ENCODE assay signal across 9 cellular contexts in the genomic region with DNA sequence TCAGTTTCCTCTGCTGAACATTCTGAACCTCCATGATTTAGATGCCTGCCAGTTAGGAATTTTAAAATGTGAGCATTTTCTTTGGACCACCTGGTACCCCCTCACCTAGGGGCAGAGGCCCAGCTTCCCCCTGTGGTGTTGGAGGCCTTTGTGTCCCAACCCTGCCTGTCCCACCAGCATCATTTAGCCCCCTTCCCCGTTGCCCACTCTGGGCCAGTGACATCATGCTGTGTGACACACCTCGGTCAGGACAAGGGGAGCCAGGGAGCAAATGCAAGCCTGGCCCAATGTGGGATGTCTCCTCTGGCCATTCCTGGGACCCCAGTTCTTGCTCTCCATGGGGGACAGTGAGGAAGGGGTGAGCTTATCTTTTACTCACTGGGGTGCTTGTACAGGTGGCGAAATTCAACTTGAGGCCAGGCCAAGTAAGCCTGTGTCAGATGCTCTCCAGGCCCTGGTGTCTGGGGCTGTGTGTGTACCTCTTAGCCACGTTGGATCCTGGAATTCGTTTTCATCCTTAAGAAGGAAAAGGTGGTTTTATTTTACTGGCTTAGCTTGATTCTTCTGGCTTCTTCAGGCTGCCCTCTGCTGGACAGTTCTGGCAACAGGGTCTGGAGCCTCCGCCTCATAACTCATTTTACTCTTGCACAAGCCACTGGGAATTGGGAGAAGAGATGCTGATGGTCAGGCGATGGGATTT. TPM values are rescaled to one million over a fixed set of nuclear protein-coding genes. Genes with fewer than 3 reads are reported as not detected.
A peak's percentile ranks its signal among the peaks of the same experiment; 100 is the strongest.
DNase-seq lines count a peak whose midpoint lies in the region; ATAC-seq, FAIRE-seq and TF ChIP-seq lines count a peak whose summit lies in the region.
"Had no signal": no experiment of that assay in that cellular context is flagged by ENCODE, and none has a peak within 500 bp of the region (broad histone marks: within the 10 kb centered on the region; RNA-seq: fewer than 3 reads in every experiment).

No MANE protein-coding gene starts in this region.

- 65% methylated on average over 7 of the region's 7 CpGs for WGBS in HepG2 (ENCODE audit: low lambda C conversion rate)

- TF ChIP-seq RAD21 in HepG2 (CRISPR knock-in tag; IDR thresholded peaks at IDR 0.05), result peak; percentile 61; the same call in 1 of the 2 replicates

- FAIRE-seq in HepG2 (lab: Jason Lieb, UNC), result peak; percentile 59

- in situ Hi-C loops in Panc1 (cut with HindIII; ENCODE audit: low pct_unique_long_range_greater_than_20kb, low sequenced_read_pairs) (no loop called here), HepG2 (cut with HindIII; ENCODE audit: extremely low pct_ligation_motif_present, low pct_unique_long_range_greater_than_20kb) (loop anchor here (5.0 to 25.0 kb wide), 4 partner anchors 200 to 1055 kb away; no protein-coding TSS in a partner anchor)

- no peak overlapping the region for H3K4me2 ChIP-seq in HepG2 (ENCODE audit: low read depth, low read length)

- no peaks in the 10 kb centered on the region for H3K9me3 ChIP-seq in Panc1 (ENCODE audit: control insufficient read depth, insufficient read depth, low read depth, low read length)
- H3K9me3 ChIP-seq in HepG2 (ENCODE audit: low read length), result no peaks in the 10 kb centered on the region
- H3K9me3 ChIP-seq in thoracic aorta, result no peaks in the 10 kb centered on the region

- POLR2A ChIA-PET in Panc1 (lab: Charles Lee) (no interaction called here), HepG2 (lab: Yijun Ruan, JAX) (no interaction called here)

- no peaks in the 10 kb centered on the region for H4K20me1 ChIP-seq in HepG2 (ENCODE audit: insufficient read depth, low read length)

- H3K27ac ChIP-seq in Panc1 (ENCODE audit: low read length) (no peak overlapping the region), HepG2 (ENCODE audit: extremely low read length, insufficient read depth, low read length) (no peak overlapping the region), thoracic aorta (no peak overlapping the region)

- ATAC-seq in Panc1 (peak; percentile 72), HepG2 (peak; percentile 79), thoracic aorta (ENCODE audit: insufficient number of reproducible peaks, low FRiP score, low read depth) (no peak), GM18511 (IDR thresholded peaks at IDR 0.05; ENCODE audit: unreplicated experiment) (no peak)
- no peak for ATAC-seq in effector memory CD8-positive, alpha-beta T cell (replicated peaks)

- peaks cover 6% of the 10 kb centered on the region for H3K4me1 Mint-ChIP-seq in HFFc6 (ENCODE audit: low read depth)
- H3K4me1 Mint-ChIP-seq in effector memory CD8-positive, alpha-beta T cell (ENCODE audit: low read depth in 2 of 2), result peaks cover 0 to 2% of the 10 kb centered on the region in 2 donors
- H3K4me1 Mint-ChIP-seq: activated B cell treated with CpG ODN at 0.5 μM for 24 hours had no signal

- H3K4me3 ChIP-seq in Panc1 (ENCODE audit: low read depth in 2 of 2, low read length in 2 of 2), result no peak overlapping the region
- no peak overlapping the region for H3K4me3 ChIP-seq in HepG2 (replicated peaks in 1 of 3; ENCODE audit: insufficient read depth in 1 of 3, low read depth in 2 of 3, low read length in 3 of 3)
- no peak overlapping the region for H3K4me3 ChIP-seq in thoracic aorta

- TF ChIP-seq CTCF in HFFc6 (IDR thresholded peaks at IDR 0.05), result peak; percentile 90
- TF ChIP-seq CTCF in Panc1 (IDR thresholded peaks at IDR 0.05), result peak; percentile 92
- peak; percentile 74 for TF ChIP-seq CTCF in HepG2 (CRISPR knock-in tag; IDR thresholded peaks at IDR 0.05)
- TF ChIP-seq CTCF in thoracic aorta (IDR thresholded peaks at IDR 0.05), result peak; percentile 84

- H3K36me3 Mint-ChIP-seq in HFFc6 (ENCODE audit: low read depth), result no peaks in the 10 kb centered on the region
- no peaks in the 10 kb centered on the region for H3K36me3 Mint-ChIP-seq in effector memory CD8-positive, alpha-beta T cell (ENCODE audit: insufficient read depth)

- DNase-seq in DMS 273 (lab: John Stamatoyannopoulos, UW; ENCODE audit: unreplicated experiment), result peak; percentile 80
- peak; percentile 71 for DNase-seq in HFFc6
- DNase-seq in Panc1 (ENCODE audit: low read depth, low spot score), result no peak
- DNase-seq in cerebellum (ENCODE audit: low spot score), result peak; percentile 50
- DNase-seq in HepG2 (ENCODE audit: low spot score), result peak; percentile 44
- peak; percentile 32 for DNase-seq in thoracic aorta (ENCODE audit: low spot score)
- DNase-seq in effector memory CD8-positive, alpha-beta T cell, result no peak
- DNase-seq: activated B cell treated with CpG ODN at 0.5 μM for 24 hours had no signal

- H2AFZ ChIP-seq in HepG2 (ENCODE audit: low read length), result no peak overlapping the region

- no peaks in the 10 kb centered on the region; the same call in 1 of the 2 replicates for H3K4me1 ChIP-seq in Panc1 (ENCODE audit: control insufficient read depth, insufficient read depth, low read length)
- peaks cover 14% of the 10 kb centered on the region for H3K4me1 ChIP-seq in HepG2 (ENCODE audit: insufficient read depth, low read length)
- peaks cover 7 to 17% of the 10 kb centered on the region in 2 donors for H3K4me1 ChIP-seq in thoracic aorta (ENCODE audit: control insufficient read depth in 1 of 2, low read depth in 2 of 2)

- CTCF ChIA-PET in Panc1 (lab: Charles Lee), result interaction anchor here (0.6 to 1.2 kb wide), 8 partner anchors 12 to 305 kb away, joined by 3 to 7 read pairs (median 4); a partner anchor contains a TSS
- CTCF ChIA-PET in HepG2 (lab: Yijun Ruan, JAX; ENCODE audit: low intra/inter-chr PET ratio, low total read pairs), result interaction anchor here (1.9 kb wide), 1 partner anchor 201 kb away, joined by 21 read pairs; no protein-coding TSS in a partner anchor

- BruUV-seq in Panc1 (replicated peaks; lab: Mats Ljungman, UMichigan), result no TSS peak
- BruUV-seq in HepG2 (replicated peaks; lab: Mats Ljungman, UMichigan), result no TSS peak

- peaks cover 25% of the 10 kb centered on the region for H3K27me3 Mint-ChIP-seq in HFFc6 (ENCODE audit: insufficient read depth)
- peaks cover 33 to 77% of the 10 kb centered on the region in 2 donors for H3K27me3 Mint-ChIP-seq in effector memory CD8-positive, alpha-beta T cell

- no peak for TF ChIP-seq EP300 in HepG2 (IDR thresholded peaks at IDR 0.05; ENCODE audit: low read depth in 2 of 2, low read length in 2 of 2)
- no peak for TF ChIP-seq EP300 in HepG2 (CRISPR knock-in tag; IDR thresholded peaks at IDR 0.05; ENCODE audit: borderline replicate concordance)

- H3K79me2 ChIP-seq in HepG2 (ENCODE audit: insufficient read depth, low read length), result no peaks in the 10 kb centered on the region

- TF ChIP-seq POLR2A in HepG2 (IDR thresholded peaks at IDR 0.05; ENCODE audit: insufficient read depth in 1 of 2, low read depth in 2 of 2, low read length in 2 of 2), result no peak

- H3K4me3 Mint-ChIP-seq in HFFc6, result no peak overlapping the region
- no peak overlapping the region for H3K4me3 Mint-ChIP-seq in effector memory CD8-positive, alpha-beta T cell
- H3K4me3 Mint-ChIP-seq: activated B cell treated with CpG ODN at 0.5 μM for 24 hours had no signal

- H3K9ac ChIP-seq in HepG2 (ENCODE audit: insufficient read depth, low read depth, low read length), result no peak overlapping the region

- H3K9me3 Mint-ChIP-seq in HFFc6, result no peaks in the 10 kb centered on the region
- no peaks in the 10 kb centered on the region for H3K9me3 Mint-ChIP-seq in effector memory CD8-positive, alpha-beta T cell

- no peaks in the 10 kb centered on the region for H3K36me3 ChIP-seq in Panc1 (ENCODE audit: control insufficient read depth, insufficient read depth, low read length)
- H3K36me3 ChIP-seq in HepG2 (replicated peaks in 1 of 2; ENCODE audit: control insufficient read depth in 1 of 2, insufficient read depth in 2 of 2, low read length in 2 of 2), result peaks cover 3 to 18% of the 10 kb centered on the region in 2 experiments; a peak in 4 of 5 replicates
- peaks cover 12% of the 10 kb centered on the region for H3K36me3 ChIP-seq in thoracic aorta

- H3K27ac Mint-ChIP-seq in HFFc6, result no peak overlapping the region
- H3K27ac Mint-ChIP-seq in effector memory CD8-positive, alpha-beta T cell, result no peak overlapping the region
- H3K27ac Mint-ChIP-seq: activated B cell treated with CpG ODN at 0.5 μM for 24 hours had no signal

- intact Hi-C loops in Panc1 (cut with micrococcal nuclease; ENCODE audit: unreplicated experiment) (no loop called here), HepG2 (cut with micrococcal nuclease; ENCODE audit: unreplicated experiment) (loop anchor here (1.0 kb wide), 1 partner anchor 202 kb away; no protein-coding TSS in a partner anchor)

- H3K27me3 ChIP-seq in Panc1 (ENCODE audit: control insufficient read depth, insufficient read depth, low read length) (no peaks in the 10 kb centered on the region), HepG2 (ENCODE audit: control insufficient read depth in 1 of 2, insufficient read depth in 2 of 2, low read length in 2 of 2) (no peaks in the 10 kb centered on the region), thoracic aorta (replicated peaks; ENCODE audit: insufficient read depth) (no peaks in the 10 kb centered on the region)

RNA-seq across cellular contexts. Expression of a gene that starts 49.7 kb away (rescaled TPM):
- total RNA-seq in HFFc6 (2021; fragmentation: NEBNext Ultra II Directional; extraction: Animal tissue kit (Norgen Biotek cat#: 25700)), result under 1 TPM in 1 of 6 experiments, not detected in 5; 0.12 TPM
- 1.1 TPM for total RNA-seq in Panc1 (2021; ENCODE audit: unreplicated experiment)
- polyA plus RNA-seq in Panc1 (2012; ENCODE audit: insufficient read length), result 0.50 TPM
- 0.64 TPM for total RNA-seq in cerebellum
- 0.13 TPM in 1 of 2 replicates, not detected in the other for total RNA-seq in HepG2 (2016; rRNA removed; fragmentation: Illumina TruSeq; extraction: Trizol)
- total RNA-seq in HepG2 (2016; cell fraction: cytosol; rRNA removed; fragmentation: Illumina TruSeq; extraction: Trizol; ENCODE audit: low read depth), result not detected in 2 replicates
- total RNA-seq in HepG2 (2016; cell fraction: insoluble cytoplasmic fraction; rRNA removed; fragmentation: Illumina TruSeq; extraction: Trizol), result not detected in 2 replicates
- not detected in 2 replicates for total RNA-seq in HepG2 (2016; cell fraction: membrane; rRNA removed; fragmentation: Illumina TruSeq; extraction: Trizol)
- not detected in 2 replicates for total RNA-seq in HepG2 (2016; cell fraction: nucleus; rRNA removed; fragmentation: Illumina TruSeq; extraction: Trizol)
- not detected in 2 replicates for polyA plus RNA-seq in HepG2 (2011; rRNA removed)
- polyA plus RNA-seq in HepG2 (2011; cell fraction: cytosol; rRNA removed), result 0.03 TPM in 1 of 2 replicates, not detected in the other
- polyA plus RNA-seq in HepG2 (2011; cell fraction: nucleus; rRNA removed), result not detected in 2 replicates
- polyA plus RNA-seq in HepG2 (2012), result not detected in 2 replicates
- not detected in 2 replicates for polyA plus RNA-seq in HepG2 (2016; cell fraction: cytosol; fragmentation: Illumina TruSeq; extraction: Trizol; ENCODE audit: low read depth)
- polyA plus RNA-seq in HepG2 (2016; cell fraction: insoluble cytoplasmic fraction; fragmentation: Illumina TruSeq; extraction: Trizol; ENCODE audit: low read depth), result not detected in 2 replicates
- polyA plus RNA-seq in HepG2 (2016; cell fraction: membrane; fragmentation: Illumina TruSeq; extraction: Trizol; ENCODE audit: low read depth), result not detected in 2 replicates
- not detected in 2 replicates for polyA plus RNA-seq in HepG2 (2016; cell fraction: nucleus; fragmentation: Illumina TruSeq; extraction: Trizol; ENCODE audit: insufficient read depth, low read depth)
- polyA minus RNA-seq in HepG2 (2011; rRNA and poly(A)+ RNA removed; ENCODE audit: low replicate concordance), result 0.08 and 0.58 TPM in 2 replicates
- not detected in 2 replicates for polyA minus RNA-seq in HepG2 (2011; cell fraction: cytosol; rRNA and poly(A)+ RNA removed)
- polyA minus RNA-seq in HepG2 (2011; cell fraction: nucleus; rRNA and poly(A)+ RNA removed), result not detected in 2 replicates
- total RNA-seq in thoracic aorta, result 1 to 10 TPM; 3.8 to 6.8 TPM

Comparison
In these comparisons a context has a peak if more than half of its experiments do, and no peak if none do; other contexts are left out.
1. DNase-seq: peak in DMS 273 (single experiment), HFFc6 (single experiment), cerebellum (single experiment), HepG2 (single experiment) and thoracic aorta (single experiment); none in Panc1 (single experiment) and effector memory CD8-positive, alpha-beta T cell (0 of 3).
2. ATAC-seq: peak in Panc1 (single experiment) and HepG2 (single experiment); none in thoracic aorta (single experiment), GM18511 (single experiment) and effector memory CD8-positive, alpha-beta T cell (single experiment).
3. Peak in every context shown above with its lines, with median percentiles within 50 percentile points of each other: CTCF ChIP-seq.